18 cellular contexts compared by ENCODE assay signal in genomic region chr19:58374200-58374599, GRCh38. TPM values are rescaled to one million over a fixed set of nuclear protein-coding genes. Genes with fewer than 3 reads are reported as not detected.
DNase-seq lines count a peak whose midpoint lies in the region; ATAC-seq, FAIRE-seq and TF ChIP-seq lines count a peak whose summit lies in the region.
"Had no signal": no experiment of that assay in that cellular context is flagged by ENCODE, and none has a peak within 500 bp of the region (broad histone marks: within the 10 kb centered on the region; RNA-seq: fewer than 3 reads in every experiment).

No MANE protein-coding gene starts in this region.

- CTCF ChIA-PET in IMR-90 (lab: Yijun Ruan, JAX) = no interaction called here
- CTCF ChIA-PET in K562 (lab: Yijun Ruan, JAX; ENCODE audit: low intra/inter-chr PET ratio) = no interaction called here

- DNase-seq in ELR (ENCODE audit: low read depth) (peak; percentile 47), IMR-90 (peak; percentile 32), K562 (ENCODE audit: extremely low read depth in 1 of 4, low spot score in 3 of 4) (no peak), neuronal stem cell (ENCODE audit: low spot score) (no peak), upper lobe of right lung (no peak)
- no peak for DNase-seq in naive thymus-derived CD8-positive, alpha-beta T cell
- DNase-seq: BE2C; CD8-positive, alpha-beta memory T cell; H9; Kasumi-1; NCI-H1048; NCI-H1694; NCI-H69; Right ventricle myocardium superior had no signal

- H4K5ac ChIP-seq in IMR-90 (ENCODE audit: low read depth, low read length) = no peak overlapping the region

- intact Hi-C loops in IMR-90 (cut with micrococcal nuclease) (no loop called here), K562 (cut with micrococcal nuclease) (no loop called here), upper lobe of right lung (cut with DNase I) (no loop called here)

- H2BK12ac ChIP-seq in neuronal stem cell (ENCODE audit: low read length) = no peak overlapping the region

- in situ Hi-C loops in IMR-90 (cut with MboI; ENCODE audit: low sequenced_read_pairs) = no loop called here
- in situ Hi-C loops in K562 (cut with MboI) = no loop called here

- H3K4me1 ChIP-seq in IMR-90 (ENCODE audit: control insufficient read depth, insufficient read depth, low read length) (no peaks in the 10 kb centered on the region), K562 (replicated peaks in 1 of 2; ENCODE audit: control insufficient read depth in 2 of 2, insufficient read depth in 2 of 2, low read length in 2 of 2) (peaks cover 3 to 11% of the 10 kb centered on the region in 2 experiments; a peak in 3 of 5 replicates), neuronal stem cell (ENCODE audit: control insufficient read depth in 2 of 2, insufficient read depth in 1 of 2, low read depth in 1 of 2, low read length in 2 of 2) (no peaks in the 10 kb centered on the region), upper lobe of right lung (no peaks in the 10 kb centered on the region)
- H3K4me1 ChIP-seq: BE2C had no signal

- no peak overlapping the region for H4K8ac ChIP-seq in IMR-90 (ENCODE audit: low read depth in 2 of 2, low read length in 2 of 2)
- no peak overlapping the region for H4K8ac ChIP-seq in neuronal stem cell (ENCODE audit: low read depth, low read length)

- H3K9me3 Mint-ChIP-seq in naive thymus-derived CD8-positive, alpha-beta T cell = no peaks in the 10 kb centered on the region
- H3K9me3 Mint-ChIP-seq: CD8-positive, alpha-beta memory T cell; H9 had no signal

- no peaks in the 10 kb centered on the region for H3K79me2 ChIP-seq in K562 (ENCODE audit: control insufficient read depth, insufficient read depth, low read length)

- H3K4me3 ChIP-seq in IMR-90 (ENCODE audit: insufficient read depth, low read depth, low read length) = no peak overlapping the region
- no peak overlapping the region for H3K4me3 ChIP-seq in K562
- no peak overlapping the region for H3K4me3 ChIP-seq in neuronal stem cell (ENCODE audit: low read length in 2 of 2)
- H3K4me3 ChIP-seq in upper lobe of right lung = no peak overlapping the region

- H2BK20ac ChIP-seq in IMR-90 (ENCODE audit: low read depth, low read length) = no peak overlapping the region

- BruUV-seq in IMR-90 (replicated peaks; lab: Mats Ljungman, UMichigan) = no TSS peak
- no TSS peak for BruUV-seq in K562 (replicated peaks; lab: Mats Ljungman, UMichigan)

- H2BK120ac ChIP-seq in IMR-90 (ENCODE audit: low read depth, low read length) = no peak overlapping the region
- no peak overlapping the region for H2BK120ac ChIP-seq in neuronal stem cell (ENCODE audit: low read depth, low read length)

- peaks cover 3 to 4% of the 10 kb centered on the region in 2 experiments; a peak in 3 of 4 replicates for H3K79me1 ChIP-seq in IMR-90 (ENCODE audit: low read depth in 1 of 2, low read length in 2 of 2)
- H3K79me1 ChIP-seq in neuronal stem cell (ENCODE audit: low read depth, low read length) = peaks cover 3% of the 10 kb centered on the region

- H3K23ac ChIP-seq in IMR-90 (ENCODE audit: low read depth, low read length) = no peak overlapping the region
- H3K23ac ChIP-seq in neuronal stem cell (ENCODE audit: low read depth, low read length, poor library complexity) = no peak overlapping the region

- H3K36me3 Mint-ChIP-seq in naive thymus-derived CD8-positive, alpha-beta T cell = peaks cover 0 to 2% (median 0%) of the 10 kb centered on the region in 3 donors
- H3K36me3 Mint-ChIP-seq: CD8-positive, alpha-beta memory T cell had no signal

- TF ChIP-seq RAD21 in IMR-90 (IDR thresholded peaks at IDR 0.05; ENCODE audit: low read length) (no peak), K562 (CRISPR knock-in tag; conservative IDR thresholded peaks at IDR 0.05 in 1 of 2, IDR thresholded peaks at IDR 0.05 in 1 of 2) (no peak)

- no peak overlapping the region for H3K18ac ChIP-seq in IMR-90 (ENCODE audit: low read depth, low read length)
- H3K18ac ChIP-seq in neuronal stem cell (ENCODE audit: low read length) = no peak overlapping the region

- no peak overlapping the region for H4K91ac ChIP-seq in IMR-90 (ENCODE audit: insufficient read depth, low read depth, low read length)
- H4K91ac ChIP-seq in neuronal stem cell (ENCODE audit: low read depth, low read length, poor library complexity) = no peak overlapping the region

- ATAC-seq in IMR-90 (ENCODE audit: low read depth) (no peak), K562 (no peak), HG03039 (IDR thresholded peaks at IDR 0.05; ENCODE audit: unreplicated experiment) (no peak), upper lobe of right lung (no peak)
- no peak for ATAC-seq in naive thymus-derived CD8-positive, alpha-beta T cell
- ATAC-seq: Panc1 had no signal

- H4K20me1 ChIP-seq in IMR-90 (ENCODE audit: insufficient read depth, low read length) (no peaks in the 10 kb centered on the region), K562 (replicated peaks; ENCODE audit: control insufficient read depth, insufficient read depth, low read length) (no peaks in the 10 kb centered on the region)

- H3K9me1 ChIP-seq in IMR-90 (ENCODE audit: insufficient read depth, low read length) (peaks cover 6% of the 10 kb centered on the region), K562 (ENCODE audit: control insufficient read depth, insufficient read depth, low read length) (no peaks in the 10 kb centered on the region)

- TF ChIP-seq EP300 in K562 (IDR thresholded peaks at IDR 0.05; ENCODE audit: low read length) = no peak

- H2BK5ac ChIP-seq in IMR-90 (ENCODE audit: low read depth, low read length, poor library complexity, severe bottlenecking) = no peak overlapping the region
- H2BK5ac ChIP-seq in neuronal stem cell (ENCODE audit: low read length) = peak overlapping the region; percentile 84

- H3K27me3 ChIP-seq in IMR-90 (ENCODE audit: control insufficient read depth, insufficient read depth, low read length) (no peaks in the 10 kb centered on the region), K562 (ENCODE audit: control insufficient read depth in 2 of 2, insufficient read depth in 2 of 2, low read length in 2 of 2) (no peaks in the 10 kb centered on the region), neuronal stem cell (ENCODE audit: control insufficient read depth in 3 of 3, insufficient read depth in 3 of 3, low read depth in 1 of 3, low read length in 3 of 3) (no peaks in the 10 kb centered on the region), upper lobe of right lung (no peaks in the 10 kb centered on the region)
- H3K27me3 ChIP-seq: BE2C had no signal

- H2AK5ac ChIP-seq in IMR-90 (ENCODE audit: low read depth, low read length) (no peak overlapping the region), neuronal stem cell (ENCODE audit: low read depth, low read length) (no peak overlapping the region)

- H3K9ac ChIP-seq in IMR-90 (ENCODE audit: low read depth, low read length) = no peak overlapping the region
- no peak overlapping the region for H3K9ac ChIP-seq in K562 (ENCODE audit: insufficient read depth in 1 of 2, low read depth in 2 of 2, low read length in 2 of 2)
- no peak overlapping the region for H3K9ac ChIP-seq in neuronal stem cell (ENCODE audit: low read depth, low read length, poor library complexity)

- no peak overlapping the region for H3K14ac ChIP-seq in IMR-90 (replicated peaks; ENCODE audit: low read depth, low read length)
- H3K14ac ChIP-seq in neuronal stem cell (ENCODE audit: low read length) = no peak overlapping the region

- no CpG with 5 or more reads among the region's 4 CpGs for WGBS in IMR-90 (ENCODE audit: extremely low coverage in 2 of 2, insufficient read length in 1 of 2), 2 experiments
- 53% methylated on average over 4 of the region's 4 CpGs for WGBS in K562 (ENCODE audit: insufficient coverage, low coverage, missing lambda C conversion rate)
- WGBS in neuronal stem cell (ENCODE audit: extremely low coverage in 2 of 2, insufficient read length in 2 of 2, insufficient replicate concordance in 1 of 2), 2 donors = no CpG with 5 or more reads among the region's 4 CpGs

- POLR2A ChIA-PET in IMR-90 (lab: Charles Lee; ENCODE audit: unreplicated experiment) (no interaction called here), K562 (lab: Yijun Ruan, JAX) (interaction anchor here (0.6 to 1.1 kb wide), 2 partner anchors 11 to 35 kb away, joined by 4 to 5 read pairs; partner anchors contain the start of gene ZNF497)
- POLR2A ChIA-PET in naive thymus-derived CD8-positive, alpha-beta T cell (lab: Charles Lee) = interaction anchor here (0.5 to 2.7 kb wide), 3 partner anchors 12 to 84 kb away, joined by 3 to 15 read pairs (median 3); partner anchors contain the start of gene ZNF497

- H3K4ac ChIP-seq in IMR-90 (ENCODE audit: low read depth, low read length) (no peak overlapping the region), neuronal stem cell (ENCODE audit: low read length) (no peak overlapping the region)

- H3K36me3 ChIP-seq in IMR-90 (ENCODE audit: control insufficient read depth, insufficient read depth, low read length) (no peaks in the 10 kb centered on the region), K562 (ENCODE audit: control insufficient read depth, insufficient read depth, low read length) (no peaks in the 10 kb centered on the region), neuronal stem cell (replicated peaks in 1 of 2; ENCODE audit: control insufficient read depth in 2 of 2, insufficient read depth in 2 of 2, low read length in 2 of 2) (peaks cover 3 to 5% of the 10 kb centered on the region in 2 donors), upper lobe of right lung (no peaks in the 10 kb centered on the region)
- H3K36me3 ChIP-seq: BE2C had no signal

- no peak overlapping the region for H2AK9ac ChIP-seq in IMR-90 (replicated peaks; ENCODE audit: low read depth, low read length, poor library complexity)

- H3K4me1 Mint-ChIP-seq in naive thymus-derived CD8-positive, alpha-beta T cell = peaks cover 0 to 13% (median 5%) of the 10 kb centered on the region in 4 donors
- H3K4me1 Mint-ChIP-seq: H9 had no signal

- peak overlapping the region in 1 of 10 donors; percentile 10 for H3K4me3 Mint-ChIP-seq in naive thymus-derived CD8-positive, alpha-beta T cell

- H3K56ac ChIP-seq in IMR-90 (ENCODE audit: extremely low read depth, insufficient read depth, low read length) = no peak overlapping the region

- H2BK15ac ChIP-seq in IMR-90 (ENCODE audit: low read depth, low read length) (no peak overlapping the region), neuronal stem cell (ENCODE audit: low read length) (no peak overlapping the region)

- no peak for TF ChIP-seq POLR2A in IMR-90 (IDR thresholded peaks at IDR 0.05; ENCODE audit: low read depth, low read length)
- no peak for TF ChIP-seq POLR2A in K562 (conservative IDR thresholded peaks at IDR 0.05)

- H3K27me3 Mint-ChIP-seq in naive thymus-derived CD8-positive, alpha-beta T cell = no peaks in the 10 kb centered on the region
- H3K27me3 Mint-ChIP-seq: CD8-positive, alpha-beta memory T cell had no signal

- no peak overlapping the region for H3K27ac ChIP-seq in IMR-90 (ENCODE audit: insufficient read depth, low read length)
- H3K27ac ChIP-seq in K562 (ENCODE audit: extremely low read depth, low read depth, low read length) = no peak overlapping the region
- H3K27ac ChIP-seq in neuronal stem cell (replicated peaks; ENCODE audit: low read length) = no peak overlapping the region
- no peak overlapping the region for H3K27ac ChIP-seq in upper lobe of right lung

- H2AFZ ChIP-seq in IMR-90 (replicated peaks; ENCODE audit: low read length, poor library complexity) (no peak overlapping the region), K562 (ENCODE audit: low read depth, low read length) (no peak overlapping the region), neuronal stem cell (ENCODE audit: low read length) (no peak overlapping the region)

- H3K4me2 ChIP-seq in IMR-90 (ENCODE audit: low read depth, low read length) (no peak overlapping the region), K562 (ENCODE audit: insufficient read depth, low read length) (no peak overlapping the region), neuronal stem cell (ENCODE audit: insufficient read depth, low read length, poor library complexity, severe bottlenecking) (no peak overlapping the region)

- TF ChIP-seq CTCF in IMR-90 (conservative IDR thresholded peaks at IDR 0.05; ENCODE audit: low read depth, low read length) (no peak), K562 (IDR thresholded peaks at IDR 0.05 in 2 of 3, conservative IDR thresholded peaks at IDR 0.05 in 1 of 3; ENCODE audit: insufficient read depth in 2 of 3, low read depth in 1 of 3, low read length in 3 of 3) (no peak), upper lobe of right lung (IDR thresholded peaks at IDR 0.05) (no peak)

- H3K27ac Mint-ChIP-seq in naive thymus-derived CD8-positive, alpha-beta T cell = peak overlapping the region in 1 of 10 donors; percentile 46
- H3K27ac Mint-ChIP-seq: H9 had no signal

- FAIRE-seq in K562 (lab: Jason Lieb, UNC) = no peak

- dilution Hi-C loops in IMR-90 (cut with HindIII; ENCODE audit: low sequenced_read_pairs, unreplicated experiment) = no loop called here

- H3K9me3 ChIP-seq in IMR-90 (ENCODE audit: control insufficient read depth, insufficient read depth, low read length) (no peaks in the 10 kb centered on the region), K562 (replicated peaks; ENCODE audit: control insufficient read depth, insufficient read depth, low read depth, low read length) (no peaks in the 10 kb centered on the region), neuronal stem cell (replicated peaks in 1 of 2; ENCODE audit: control insufficient read depth in 2 of 2, insufficient read depth in 1 of 2, low read depth in 1 of 2, low read length in 2 of 2) (no peaks in the 10 kb centered on the region), upper lobe of right lung (no peaks in the 10 kb centered on the region)
- H3K9me3 ChIP-seq: BE2C had no signal

RNA-seq across cellular contexts. Expression of gene ZNF837, which starts 6.6 kb away (rescaled TPM):
- total RNA-seq in IMR-90 (2012; rRNA removed) (0.54 and 0.56 TPM in 2 replicates), K562 (2014; rRNA removed) (1.8 and 2.1 TPM in 2 replicates), K562 (2014; rRNA removed; fragmentation: Illumina TruSeq; extraction: Trizol) (not detected in 2 replicates), K562 (2015; rRNA removed; fragmentation: Illumina TruSeq; extraction: Trizol) (0.11 TPM in 2 replicates), K562 (2021) (0.54 and 1.2 TPM in 2 replicates), upper lobe of right lung (1.6 TPM)
- polyA plus RNA-seq in IMR-90 (2012; rRNA removed) (1.2 and 1.9 TPM in 2 replicates), K562 (2011; rRNA removed) (0.21 and 0.28 TPM in 2 replicates), K562 (2014; fragmentation: Illumina TruSeq; extraction: Trizol) (0.10 TPM in 1 of 2 replicates, not detected in the other), K562 (2014; fragmentation: Nextera tagmentation; extraction: Ambion mirVana) (not detected), K562 (2014; rRNA removed) (0.57 and 0.73 TPM in 2 replicates)
- polyA plus RNA-seq in IMR-90 (2012; cell fraction: cytosol; rRNA removed) = 1.7 and 1.9 TPM in 2 replicates
- polyA plus RNA-seq in IMR-90 (2012; cell fraction: nucleus; rRNA removed; ENCODE audit: low replicate concordance) = 0.97 and 3.2 TPM in 2 replicates
- total RNA-seq in K562 (2011; cell fraction: chromatin; rRNA removed; ENCODE audit: low replicate concordance) = 1.00 TPM in 1 of 2 replicates, not detected in the other
- 0.83 and 1.1 TPM in 2 replicates for total RNA-seq in K562 (2011; cell fraction: nucleolus; rRNA removed)
- 0.31 and 0.37 TPM in 2 replicates for total RNA-seq in K562 (2011; cell fraction: nucleoplasm; rRNA removed)
- 0.55 and 3.2 TPM in 2 replicates for polyA plus RNA-seq in K562 (2011; cell fraction: cytosol; rRNA removed)
- 0.62 and 1.3 TPM in 2 replicates for polyA plus RNA-seq in K562 (2011; cell fraction: nucleus; rRNA removed)
- polyA plus RNA-seq in K562 (2012) = 0.43 and 1.1 TPM in 2 replicates
- polyA minus RNA-seq in K562 (2011; rRNA and poly(A)+ RNA removed) = not detected in 2 replicates
- 0.67 and 1.1 TPM in 2 replicates for polyA minus RNA-seq in K562 (2011; cell fraction: cytosol; rRNA and poly(A)+ RNA removed)
- 0.44 and 0.54 TPM in 2 replicates for polyA minus RNA-seq in K562 (2011; cell fraction: nucleus; rRNA and poly(A)+ RNA removed)
- polyA plus RNA-seq in neuronal stem cell (2013, experiment 1 of 2) = 3.1 TPM
- 3.2 TPM for polyA plus RNA-seq in neuronal stem cell (2013, experiment 2 of 2)
- total RNA-seq in naive thymus-derived CD8-positive, alpha-beta T cell = 1 to 10 TPM; 5.6 to 5.8 TPM
- polyA plus RNA-seq in naive thymus-derived CD8-positive, alpha-beta T cell = 10 to 100 TPM in 1 of 3 donors, 1 to 10 TPM in 2; 4.2 to 14.3 (median 9.9) TPM

RNA-seq across cellular contexts. Expression of gene ZNF497, which starts 11.6 kb away (rescaled TPM):
- total RNA-seq in IMR-90 (2012; rRNA removed) (0.18 and 0.56 TPM in 2 replicates), K562 (2014; rRNA removed) (0.45 and 0.98 TPM in 2 replicates), K562 (2014; rRNA removed; fragmentation: Illumina TruSeq; extraction: Trizol) (0.22 and 0.29 TPM in 2 replicates), K562 (2015; rRNA removed; fragmentation: Illumina TruSeq; extraction: Trizol) (0.43 and 0.57 TPM in 2 replicates), K562 (2021) (0.89 and 0.96 TPM in 2 replicates), upper lobe of right lung (1.4 TPM)
- polyA plus RNA-seq in IMR-90 (2012; rRNA removed) (0.24 and 0.27 TPM in 2 replicates), K562 (2011; rRNA removed) (0.96 and 0.98 TPM in 2 replicates), K562 (2014; fragmentation: Illumina TruSeq; extraction: Trizol) (0.24 and 0.36 TPM in 2 replicates), K562 (2014; fragmentation: Nextera tagmentation; extraction: Ambion mirVana) (under 1 TPM in 1 of 2 experiments, not detected in 1; 0.06 TPM), K562 (2014; rRNA removed) (0.56 and 0.63 TPM in 2 replicates)
- polyA plus RNA-seq in IMR-90 (2012; cell fraction: cytosol; rRNA removed) = 0.25 TPM in 2 replicates
- polyA plus RNA-seq in IMR-90 (2012; cell fraction: nucleus; rRNA removed; ENCODE audit: low replicate concordance) = 1.2 and 4.0 TPM in 2 replicates
- 4.1 and 7.1 TPM in 2 replicates for total RNA-seq in K562 (2011; cell fraction: chromatin; rRNA removed; ENCODE audit: low replicate concordance)
- 3.7 and 6.0 TPM in 2 replicates for total RNA-seq in K562 (2011; cell fraction: nucleolus; rRNA removed)
- total RNA-seq in K562 (2011; cell fraction: nucleoplasm; rRNA removed) = 1.8 and 2.1 TPM in 2 replicates
- polyA plus RNA-seq in K562 (2011; cell fraction: cytosol; rRNA removed) = 0.81 and 2.7 TPM in 2 replicates
- 3.2 and 8.8 TPM in 2 replicates for polyA plus RNA-seq in K562 (2011; cell fraction: nucleus; rRNA removed)
- polyA plus RNA-seq in K562 (2012) = 1.0 and 2.0 TPM in 2 replicates
- 0.74 and 0.93 TPM in 2 replicates for polyA minus RNA-seq in K562 (2011; rRNA and poly(A)+ RNA removed)
- 0.57 and 0.82 TPM in 2 replicates for polyA minus RNA-seq in K562 (2011; cell fraction: cytosol; rRNA and poly(A)+ RNA removed)
- polyA minus RNA-seq in K562 (2011; cell fraction: nucleus; rRNA and poly(A)+ RNA removed) = 1.5 and 2.1 TPM in 2 replicates
- 2.1 TPM for polyA plus RNA-seq in neuronal stem cell (2013, experiment 1 of 2)
- polyA plus RNA-seq in neuronal stem cell (2013, experiment 2 of 2) = 2.1 TPM
- 1 to 10 TPM; 4.7 to 6.6 TPM for total RNA-seq in naive thymus-derived CD8-positive, alpha-beta T cell
- 1 to 10 TPM; 1.8 to 2.2 (median 1.9) TPM for polyA plus RNA-seq in naive thymus-derived CD8-positive, alpha-beta T cell

RNA-seq across cellular contexts. Expression of gene RPS5, which starts 12.9 kb away (rescaled TPM):
- total RNA-seq in IMR-90 (2012; rRNA removed) (3,811 and 5,858 TPM in 2 replicates), K562 (2014; rRNA removed) (3,570 and 3,842 TPM in 2 replicates), K562 (2014; rRNA removed; fragmentation: Illumina TruSeq; extraction: Trizol) (800 and 1,228 TPM in 2 replicates), K562 (2015; rRNA removed; fragmentation: Illumina TruSeq; extraction: Trizol) (1,556 and 1,583 TPM in 2 replicates), K562 (2021) (2,248 and 2,336 TPM in 2 replicates), upper lobe of right lung (721 TPM)
- polyA plus RNA-seq in IMR-90 (2012; rRNA removed) (3,265 and 3,617 TPM in 2 replicates), K562 (2011; rRNA removed) (3,238 and 3,879 TPM in 2 replicates), K562 (2014; fragmentation: Illumina TruSeq; extraction: Trizol) (1,865 and 2,679 TPM in 2 replicates), K562 (2014; fragmentation: Nextera tagmentation; extraction: Ambion mirVana) (1,000 to 10,000 TPM; 2,484 to 2,751 TPM), K562 (2014; rRNA removed) (3,494 and 3,885 TPM in 2 replicates)
- polyA plus RNA-seq in IMR-90 (2012; cell fraction: cytosol; rRNA removed) = 1,967 and 6,567 TPM in 2 replicates
- 1,256 and 1,694 TPM in 2 replicates for polyA plus RNA-seq in IMR-90 (2012; cell fraction: nucleus; rRNA removed; ENCODE audit: low replicate concordance)
- total RNA-seq in K562 (2011; cell fraction: chromatin; rRNA removed; ENCODE audit: low replicate concordance) = 345 and 934 TPM in 2 replicates
- 1,499 and 1,711 TPM in 2 replicates for total RNA-seq in K562 (2011; cell fraction: nucleolus; rRNA removed)
- total RNA-seq in K562 (2011; cell fraction: nucleoplasm; rRNA removed) = 1,436 and 2,256 TPM in 2 replicates
- 6,312 and 9,379 TPM in 2 replicates for polyA plus RNA-seq in K562 (2011; cell fraction: cytosol; rRNA removed)
- 1,727 and 2,219 TPM in 2 replicates for polyA plus RNA-seq in K562 (2011; cell fraction: nucleus; rRNA removed)
- polyA plus RNA-seq in K562 (2012) = 2,682 and 3,255 TPM in 2 replicates
- 2,086 and 2,630 TPM in 2 replicates for polyA minus RNA-seq in K562 (2011; rRNA and poly(A)+ RNA removed)
- 1,081 and 1,118 TPM in 2 replicates for polyA minus RNA-seq in K562 (2011; cell fraction: cytosol; rRNA and poly(A)+ RNA removed)
- 377 and 605 TPM in 2 replicates for polyA minus RNA-seq in K562 (2011; cell fraction: nucleus; rRNA and poly(A)+ RNA removed)
- 1,502 TPM for polyA plus RNA-seq in neuronal stem cell (2013, experiment 1 of 2)
- 1,437 TPM for polyA plus RNA-seq in neuronal stem cell (2013, experiment 2 of 2)
- total RNA-seq in naive thymus-derived CD8-positive, alpha-beta T cell = 1,000 to 10,000 TPM; 1,656 to 1,664 TPM
- polyA plus RNA-seq in naive thymus-derived CD8-positive, alpha-beta T cell = 1,000 to 10,000 TPM; 1,899 to 2,106 (median 2,080) TPM

RNA-seq across cellular contexts. Expression of gene A1BG, which starts 20.9 kb away (rescaled TPM):
- 4.5 and 6.4 TPM in 2 replicates for total RNA-seq in IMR-90 (2012; rRNA removed)
- polyA plus RNA-seq in IMR-90 (2012; rRNA removed) = 54.5 and 65.7 TPM in 2 replicates
- 40.0 and 43.7 TPM in 2 replicates for polyA plus RNA-seq in IMR-90 (2012; cell fraction: cytosol; rRNA removed)
- 10.3 and 18.0 TPM in 2 replicates for polyA plus RNA-seq in IMR-90 (2012; cell fraction: nucleus; rRNA removed; ENCODE audit: low replicate concordance)
- 2.7 and 6.5 TPM in 2 replicates for total RNA-seq in K562 (2011; cell fraction: chromatin; rRNA removed; ENCODE audit: low replicate concordance)
- total RNA-seq in K562 (2011; cell fraction: nucleolus; rRNA removed) = 3.0 and 4.8 TPM in 2 replicates
- 4.9 and 5.3 TPM in 2 replicates for total RNA-seq in K562 (2011; cell fraction: nucleoplasm; rRNA removed)
- total RNA-seq in K562 (2014; rRNA removed) = 19.8 and 24.6 TPM in 2 replicates
- total RNA-seq in K562 (2014; rRNA removed; fragmentation: Illumina TruSeq; extraction: Trizol) = 0.76 and 0.96 TPM in 2 replicates
- 3.1 and 3.6 TPM in 2 replicates for total RNA-seq in K562 (2015; rRNA removed; fragmentation: Illumina TruSeq; extraction: Trizol)
- 11.8 and 12.1 TPM in 2 replicates for total RNA-seq in K562 (2021)
- 2.6 and 5.7 TPM in 2 replicates for polyA plus RNA-seq in K562 (2011; rRNA removed)
- polyA plus RNA-seq in K562 (2011; cell fraction: cytosol; rRNA removed) = 14.5 and 55.0 TPM in 2 replicates
- 4.9 and 5.4 TPM in 2 replicates for polyA plus RNA-seq in K562 (2011; cell fraction: nucleus; rRNA removed)
- polyA plus RNA-seq in K562 (2012) = 12.0 and 15.2 TPM in 2 replicates
- 0.10 and 1.5 TPM in 2 replicates for polyA plus RNA-seq in K562 (2014; fragmentation: Illumina TruSeq; extraction: Trizol)
- 1 to 10 TPM; 1.2 to 2.4 TPM for polyA plus RNA-seq in K562 (2014; fragmentation: Nextera tagmentation; extraction: Ambion mirVana)
- polyA plus RNA-seq in K562 (2014; rRNA removed) = 14.0 and 15.9 TPM in 2 replicates
- 0.51 and 0.56 TPM in 2 replicates for polyA minus RNA-seq in K562 (2011; rRNA and poly(A)+ RNA removed)
- 0.48 and 3.5 TPM in 2 replicates for polyA minus RNA-seq in K562 (2011; cell fraction: cytosol; rRNA and poly(A)+ RNA removed)
- 1.3 and 1.6 TPM in 2 replicates for polyA minus RNA-seq in K562 (2011; cell fraction: nucleus; rRNA and poly(A)+ RNA removed)
- polyA plus RNA-seq in neuronal stem cell (2013, experiment 1 of 2) = 35.9 TPM
- 29.4 TPM for polyA plus RNA-seq in neuronal stem cell (2013, experiment 2 of 2)
- total RNA-seq in naive thymus-derived CD8-positive, alpha-beta T cell = 10 to 100 TPM; 26.3 to 38.3 TPM
- 100 to 1,000 TPM in 2 of 3 donors, 10 to 100 TPM in 1; 96.6 to 126 (median 121) TPM for polyA plus RNA-seq in naive thymus-derived CD8-positive, alpha-beta T cell
- total RNA-seq in upper lobe of right lung = 12.7 TPM

RNA-seq across cellular contexts. Expression of gene RNF225, which starts 21.3 kb away (rescaled TPM):
- total RNA-seq in IMR-90 (2012; rRNA removed) = not detected in 2 replicates
- 0.10 TPM in 1 of 2 replicates, not detected in the other for polyA plus RNA-seq in IMR-90 (2012; rRNA removed)
- 0.12 TPM in 1 of 2 replicates, not detected in the other for polyA plus RNA-seq in IMR-90 (2012; cell fraction: cytosol; rRNA removed)
- polyA plus RNA-seq in IMR-90 (2012; cell fraction: nucleus; rRNA removed; ENCODE audit: low replicate concordance) = 0.22 and 1.1 TPM in 2 replicates
- total RNA-seq in K562 (2011; cell fraction: chromatin; rRNA removed; ENCODE audit: low replicate concordance) = 0.46 and 1.3 TPM in 2 replicates
- 3.0 and 3.7 TPM in 2 replicates for total RNA-seq in K562 (2011; cell fraction: nucleolus; rRNA removed)
- total RNA-seq in K562 (2011; cell fraction: nucleoplasm; rRNA removed) = 1.4 TPM in 1 of 2 replicates, not detected in the other
- total RNA-seq in K562 (2014; rRNA removed) = 0.37 TPM in 1 of 2 replicates, not detected in the other
- not detected in 2 replicates for total RNA-seq in K562 (2014; rRNA removed; fragmentation: Illumina TruSeq; extraction: Trizol)
- total RNA-seq in K562 (2015; rRNA removed; fragmentation: Illumina TruSeq; extraction: Trizol) = not detected in 2 replicates
- 0.31 and 0.33 TPM in 2 replicates for total RNA-seq in K562 (2021)
- not detected in 2 replicates for polyA plus RNA-seq in K562 (2011; rRNA removed)
- polyA plus RNA-seq in K562 (2011; cell fraction: cytosol; rRNA removed) = not detected in 2 replicates
- polyA plus RNA-seq in K562 (2011; cell fraction: nucleus; rRNA removed) = 0.11 and 0.23 TPM in 2 replicates
- polyA plus RNA-seq in K562 (2012) = not detected in 2 replicates
- not detected in 2 replicates for polyA plus RNA-seq in K562 (2014; fragmentation: Illumina TruSeq; extraction: Trizol)
- polyA plus RNA-seq in K562 (2014; fragmentation: Nextera tagmentation; extraction: Ambion mirVana) = not detected
- not detected in 2 replicates for polyA plus RNA-seq in K562 (2014; rRNA removed)
- not detected in 2 replicates for polyA minus RNA-seq in K562 (2011; rRNA and poly(A)+ RNA removed)
- polyA minus RNA-seq in K562 (2011; cell fraction: cytosol; rRNA and poly(A)+ RNA removed) = not detected in 2 replicates
- polyA minus RNA-seq in K562 (2011; cell fraction: nucleus; rRNA and poly(A)+ RNA removed) = 1.3 and 1.6 TPM in 2 replicates
- polyA plus RNA-seq in neuronal stem cell (2013, experiment 1 of 2) = not detected
- 0.08 TPM for polyA plus RNA-seq in neuronal stem cell (2013, experiment 2 of 2)
- total RNA-seq in naive thymus-derived CD8-positive, alpha-beta T cell = 1 to 10 TPM in 1 of 2 experiments, under 1 TPM in 1; 0.39 to 1.2 TPM
- not detected for polyA plus RNA-seq in naive thymus-derived CD8-positive, alpha-beta T cell
- total RNA-seq in upper lobe of right lung = 0.55 TPM
- total RNA-seq: Daoy, Right ventricle myocardium superior had no signal
- polyA plus RNA-seq: AG04450; CD8-positive, alpha-beta memory T cell had no signal

Comparison
In these comparisons a context has a peak if more than half of its experiments do, and no peak if none do; other contexts are left out.
1. DNase-seq: peak in ELR (single experiment) and IMR-90 (single experiment); none in K562 (0 of 4), neuronal stem cell (single experiment), naive thymus-derived CD8-positive, alpha-beta T cell (0 of 10) and upper lobe of right lung (single experiment).